Comparison of ENCODE assay signal across 13 cellular contexts in the genomic region with DNA sequence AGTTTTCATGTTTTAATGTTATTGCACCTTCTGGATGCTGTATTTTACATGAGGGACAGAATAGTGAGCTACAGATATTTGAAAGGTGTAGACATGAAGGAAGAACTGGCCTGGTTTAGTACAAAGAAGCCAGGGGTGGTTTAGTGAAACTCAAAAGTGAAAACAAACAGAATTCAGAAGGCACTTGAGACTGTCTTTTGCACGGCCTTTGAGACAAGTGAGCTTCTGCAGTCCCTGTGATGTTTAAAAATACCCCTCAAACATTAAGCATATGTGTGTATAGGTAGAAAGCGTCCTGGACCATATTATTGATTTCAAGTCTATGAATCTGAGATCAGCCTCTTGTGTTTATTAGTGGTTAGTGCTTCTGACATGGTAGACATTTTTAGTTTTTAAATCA.
DNase-seq lines count a peak whose midpoint lies in the region; ATAC-seq, FAIRE-seq and TF ChIP-seq lines count a peak whose summit lies in the region.
"Had no signal": no experiment of that assay in that cellular context is flagged by ENCODE, and none has a peak within 500 bp of the region (broad histone marks: within the 10 kb centered on the region; RNA-seq: fewer than 3 reads in every experiment).

No MANE protein-coding gene starts in this region.

- no peak overlapping the region for H4K5ac ChIP-seq in mesendoderm (ENCODE audit: low read length)

- H3K4me3 ChIP-seq in GM12864 (ENCODE audit: low read depth, low read length): peak overlapping the region; percentile 8; the same call in 1 of the 2 replicates
- H3K4me3 ChIP-seq in Karpas-422 (ENCODE audit: low read length): peak overlapping the region; percentile 40
- no peak overlapping the region for H3K4me3 ChIP-seq in mesendoderm (ENCODE audit: low read length)

- H2BK15ac ChIP-seq in mesendoderm (replicated peaks; ENCODE audit: low read depth): no peak overlapping the region

- no peak overlapping the region for H3K23ac ChIP-seq in mesendoderm (ENCODE audit: low read length)

- no peak overlapping the region for H3K18ac ChIP-seq in mesendoderm (ENCODE audit: low read length)

- peaks cover 3% of the 10 kb centered on the region for H3K79me1 ChIP-seq in mesendoderm (ENCODE audit: low read length)

- no peak overlapping the region for H2AK5ac ChIP-seq in mesendoderm (ENCODE audit: low read length)

- FAIRE-seq in urothelium cell line (lab: Jason Lieb, UNC): no peak

- no peak overlapping the region for H4K8ac ChIP-seq in mesendoderm (ENCODE audit: low read depth, low read length)

- H3K4me1 ChIP-seq in Karpas-422 (ENCODE audit: low read length) (peaks cover 100% of the 10 kb centered on the region), mesendoderm (ENCODE audit: control insufficient read depth, low read depth, low read length) (peaks cover 2% of the 10 kb centered on the region)

- H3K27ac Mint-ChIP-seq in natural killer cell treated with Interleukin-12 subunit alpha and Interleukin-12 subunit beta and Interleukin-15 and Interleukin-18, amount 100 ng/mL, for 72 hours: no peak overlapping the region
- H3K27ac Mint-ChIP-seq: activated T-cell treated with anti-CD3 and anti-CD28 coated beads, Interleukin-2, amount 50 U/mL, for 72 hours; stimulated activated effector memory CD8-positive, alpha-beta T cell treated with anti-CD3 and anti-CD28 coated beads, Interleukin-12 subunit alpha, Interleukin-12 subunit beta, amount 100 ng/mL, for 72 hours had no signal

- no CpG with 5 or more reads among the region's 2 CpGs for WGBS in mesendoderm (ENCODE audit: extremely low coverage, insufficient coverage, low lambda C conversion rate)

- H3K27ac ChIP-seq in Karpas-422 (ENCODE audit: low read length) (peak overlapping the region; percentile 98), mesendoderm (ENCODE audit: low read depth, low read length) (no peak overlapping the region)

- H3K9ac ChIP-seq in Karpas-422 (ENCODE audit: low read length): peak overlapping the region; percentile 73
- no peak overlapping the region for H3K9ac ChIP-seq in mesendoderm (ENCODE audit: low read length)

- peaks cover 2% of the 10 kb centered on the region for H3K9me3 Mint-ChIP-seq in natural killer cell treated with Interleukin-12 subunit alpha and Interleukin-12 subunit beta and Interleukin-15 and Interleukin-18, amount 100 ng/mL, for 72 hours
- H3K9me3 Mint-ChIP-seq: activated T-cell treated with anti-CD3 and anti-CD28 coated beads, Interleukin-2, amount 50 U/mL, for 72 hours had no signal

- no peak overlapping the region for H3K4me3 Mint-ChIP-seq in natural killer cell treated with Interleukin-12 subunit alpha and Interleukin-12 subunit beta and Interleukin-15 and Interleukin-18, amount 100 ng/mL, for 72 hours
- H3K4me3 Mint-ChIP-seq: activated T-cell treated with anti-CD3 and anti-CD28 coated beads, Interleukin-2, amount 50 U/mL, for 72 hours; stimulated activated effector memory CD8-positive, alpha-beta T cell treated with anti-CD3 and anti-CD28 coated beads, Interleukin-12 subunit alpha, Interleukin-12 subunit beta, amount 100 ng/mL, for 72 hours had no signal

- no peaks in the 10 kb centered on the region for H3K27me3 Mint-ChIP-seq in natural killer cell treated with Interleukin-12 subunit alpha and Interleukin-12 subunit beta and Interleukin-15 and Interleukin-18, amount 100 ng/mL, for 72 hours

- TF ChIP-seq CTCF in GM12864 (IDR thresholded peaks at IDR 0.05; ENCODE audit: low read depth, low read length, missing control alignments): no peak

- no peaks in the 10 kb centered on the region for H3K9me2 ChIP-seq in Karpas-422 (replicated peaks; ENCODE audit: insufficient read depth, low read length)

- H2BK5ac ChIP-seq in mesendoderm (ENCODE audit: low read length): no peak overlapping the region

- DNase-seq in GM12864 (ENCODE audit: low read depth) (no peak), Karpas-422 (peak; percentile 76), mesendoderm (no peak), cerebellar nuclear complex (lab: John Stamatoyannopoulos, UW) (no peak), urothelium cell line (ENCODE audit: low spot score) (no peak)
- DNase-seq in natural killer cell treated with Interleukin-12 subunit alpha and Interleukin-12 subunit beta and Interleukin-15 and Interleukin-18, amount 100 ng/mL, for 72 hours (ENCODE audit: low spot score): no peak
- DNase-seq: activated T-cell treated with anti-CD3 and anti-CD28 coated beads, Interleukin-2, amount 50 U/mL, for 72 hours; aorta; NCI-H1694; NCI-H82 had no signal

- no peaks in the 10 kb centered on the region for H3K4me1 Mint-ChIP-seq in natural killer cell treated with Interleukin-12 subunit alpha and Interleukin-12 subunit beta and Interleukin-15 and Interleukin-18, amount 100 ng/mL, for 72 hours (ENCODE audit: low read depth in 2 of 2)
- H3K4me1 Mint-ChIP-seq: stimulated activated effector memory CD8-positive, alpha-beta T cell treated with anti-CD3 and anti-CD28 coated beads, Interleukin-12 subunit alpha, Interleukin-12 subunit beta, amount 100 ng/mL, for 72 hours had no signal

- no peaks in the 10 kb centered on the region for H3K9me3 ChIP-seq in Karpas-422 (ENCODE audit: low read length)

- no peaks in the 10 kb centered on the region for H3K36me3 Mint-ChIP-seq in natural killer cell treated with Interleukin-12 subunit alpha and Interleukin-12 subunit beta and Interleukin-15 and Interleukin-18, amount 100 ng/mL, for 72 hours
- H3K36me3 Mint-ChIP-seq: stimulated activated effector memory CD8-positive, alpha-beta T cell treated with anti-CD3 and anti-CD28 coated beads, Interleukin-12 subunit alpha, Interleukin-12 subunit beta, amount 100 ng/mL, for 72 hours had no signal

- H3K4me2 ChIP-seq in Karpas-422 (ENCODE audit: low read depth, low read length, poor library complexity, severe bottlenecking): peak overlapping the region; percentile 86
- no peak overlapping the region for H3K4me2 ChIP-seq in mesendoderm (ENCODE audit: low read length)

- H3K27me3 ChIP-seq in Karpas-422 (ENCODE audit: low read length): no peaks in the 10 kb centered on the region
- H3K27me3 ChIP-seq in mesendoderm (ENCODE audit: insufficient read depth, low read length, poor library complexity): no peaks in the 10 kb centered on the region

- H2BK120ac ChIP-seq in mesendoderm (ENCODE audit: low read depth, low read length): no peak overlapping the region

- peak; percentile 71 for ATAC-seq in GM19351 (IDR thresholded peaks at IDR 0.05; ENCODE audit: unreplicated experiment)
- peak; percentile 69 for ATAC-seq in HG02798 (IDR thresholded peaks at IDR 0.05; ENCODE audit: poor library complexity, unreplicated experiment)
- no peak for ATAC-seq in natural killer cell treated with Interleukin-12 subunit alpha and Interleukin-12 subunit beta and Interleukin-15 and Interleukin-18, amount 100 ng/mL, for 72 hours
- ATAC-seq: activated T-cell treated with anti-CD3 and anti-CD28 coated beads, Interleukin-2, amount 50 U/mL, for 72 hours; stimulated activated effector memory CD8-positive, alpha-beta T cell treated with anti-CD3 and anti-CD28 coated beads, Interleukin-12 subunit alpha, Interleukin-12 subunit beta, amount 100 ng/mL, for 72 hours had no signal

- H3K4ac ChIP-seq in mesendoderm (ENCODE audit: low read depth, low read length): no peak overlapping the region

- peaks cover 8% of the 10 kb centered on the region; the same call in 1 of the 2 replicates for H3K36me3 ChIP-seq in Karpas-422 (ENCODE audit: insufficient read depth, low read length)
- H3K36me3 ChIP-seq in mesendoderm (ENCODE audit: control insufficient read depth, insufficient read depth, low read length): no peaks in the 10 kb centered on the region

- no peak overlapping the region for H2AFZ ChIP-seq in Karpas-422 (ENCODE audit: low read length)

- H4K20me1 ChIP-seq in Karpas-422 (ENCODE audit: insufficient read depth, low read depth, low read length): no peaks in the 10 kb centered on the region

- H3K56ac ChIP-seq in mesendoderm (ENCODE audit: low read length): no peak overlapping the region

- H3K79me2 ChIP-seq in Karpas-422 (ENCODE audit: low read length): peaks cover 98% of the 10 kb centered on the region
- H3K79me2 ChIP-seq in mesendoderm (ENCODE audit: control insufficient read depth, insufficient read depth, low read length): no peaks in the 10 kb centered on the region

Comparison
In these comparisons a context has a peak if more than half of its experiments do, and no peak if none do; other contexts are left out.
1. ATAC-seq: peak in GM19351 (single experiment) and HG02798 (single experiment); none in natural killer cell treated with Interleukin-12 subunit alpha and Interleukin-12 subunit beta and Interleukin-15 and Interleukin-18, amount 100 ng/mL, for 72 hours (0 of 2).